Comparison of ENCODE assay signal across 19 cellular contexts in the genomic region with DNA sequence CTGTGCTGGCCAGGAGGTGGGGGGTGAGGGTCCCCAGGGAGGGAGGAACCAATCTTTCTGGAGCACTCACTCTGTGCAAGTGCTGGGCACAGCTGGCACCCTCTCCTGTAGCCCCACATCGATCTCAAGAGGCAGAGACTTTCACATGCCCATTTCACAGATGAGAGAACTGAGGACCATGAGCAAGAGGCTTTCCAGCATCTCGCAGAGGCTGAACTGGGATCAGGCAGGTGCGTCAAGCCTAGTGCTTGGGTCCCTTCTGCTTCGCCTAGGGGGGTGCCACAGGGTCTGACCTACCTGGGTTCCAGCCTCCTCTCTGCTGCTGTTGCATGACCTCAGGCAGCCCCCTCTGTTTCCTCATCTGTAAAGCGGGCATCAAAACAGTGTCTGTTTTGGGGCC. TPM values are rescaled to one million over a fixed set of nuclear protein-coding genes. Genes with fewer than 3 reads are reported as not detected.
A peak's percentile ranks its signal among the peaks of the same experiment; 100 is the strongest.
DNase-seq lines count a peak whose midpoint lies in the region; ATAC-seq, FAIRE-seq and TF ChIP-seq lines count a peak whose summit lies in the region.
"Had no signal": no experiment of that assay in that cellular context is flagged by ENCODE, and none has a peak within 500 bp of the region (broad histone marks: within the 10 kb centered on the region; RNA-seq: fewer than 3 reads in every experiment).

No MANE protein-coding gene starts in this region.

- dilution Hi-C loops in IMR-90 (cut with HindIII; ENCODE audit: low sequenced_read_pairs, unreplicated experiment), result no loop called here

- H2AK5ac ChIP-seq in IMR-90 (ENCODE audit: low read depth, low read length) (peak overlapping the region; percentile 86; the same call in 1 of the 2 replicates), H1 (ENCODE audit: low read depth, low read length) (no peak overlapping the region; the same call in 1 of the 2 replicates), neuronal stem cell (ENCODE audit: low read depth, low read length) (no peak overlapping the region)

- H3K23ac ChIP-seq in IMR-90 (ENCODE audit: low read depth, low read length), result no peak overlapping the region
- H3K23ac ChIP-seq in H1 (ENCODE audit: insufficient read length), result no peak overlapping the region
- no peak overlapping the region for H3K23ac ChIP-seq in neuronal stem cell (ENCODE audit: low read depth, low read length, poor library complexity)

- no peak overlapping the region for H3K56ac ChIP-seq in IMR-90 (ENCODE audit: extremely low read depth, insufficient read depth, low read length)
- H3K56ac ChIP-seq in H1 (replicated peaks; ENCODE audit: insufficient read length, low read depth, low read length), result no peak overlapping the region

- 90% methylated on average over 4 of the region's 5 CpGs; no CpG with 5 or more reads in 1 of the 2 experiments for WGBS in IMR-90 (ENCODE audit: extremely low coverage in 2 of 2, insufficient read length in 1 of 2), 2 experiments
- WGBS in H1 (ENCODE audit: extremely low coverage in 1 of 2, insufficient coverage in 1 of 2, insufficient read length in 1 of 2, insufficient replicate concordance in 2 of 2, low coverage in 1 of 2, low lambda C conversion rate in 2 of 2, missing lambda C conversion rate in 1 of 2), 2 experiments, result 92% methylated on average over 5 of the region's 5 CpGs; no CpG with 5 or more reads in 1 of the 2 experiments
- no CpG with 5 or more reads among the region's 5 CpGs for WGBS in neuronal stem cell (ENCODE audit: extremely low coverage in 2 of 2, insufficient read length in 2 of 2, insufficient replicate concordance in 1 of 2), 2 donors
- WGBS in upper lobe of left lung, 2 donors, result 87 to 100% methylated on average over 5 of the region's 5 CpGs

- no peak overlapping the region for H3K9ac ChIP-seq in IMR-90 (ENCODE audit: low read depth, low read length)
- H3K9ac ChIP-seq in H1 (replicated peaks in 1 of 4; ENCODE audit: extremely low read depth in 1 of 4, low read depth in 3 of 4, low read length in 3 of 4), result no peak overlapping the region
- H3K9ac ChIP-seq in neuronal stem cell (ENCODE audit: low read depth, low read length, poor library complexity), result no peak overlapping the region

- FAIRE-seq in H1 (lab: Jason Lieb, UNC), result no peak
- FAIRE-seq in frontal cortex (lab: Jason Lieb, UNC), result no peak
- FAIRE-seq: A204.1 had no signal

- no peaks in the 10 kb centered on the region for H3K79me2 ChIP-seq in H1 (ENCODE audit: control insufficient read depth in 1 of 2, insufficient read depth in 2 of 2, low read length in 2 of 2)

- H4K8ac ChIP-seq in IMR-90 (ENCODE audit: low read depth in 2 of 2, low read length in 2 of 2) (peak overlapping the region in 1 of 2 experiments; percentile 32; a peak in 2 of 4 replicates), H1 (ENCODE audit: extremely low read depth, insufficient read depth, low read length) (no peak overlapping the region), neuronal stem cell (ENCODE audit: low read depth, low read length) (no peak overlapping the region)

- no peak overlapping the region for H2AFZ ChIP-seq in IMR-90 (replicated peaks; ENCODE audit: low read length, poor library complexity)
- no peak overlapping the region for H2AFZ ChIP-seq in H1 (ENCODE audit: low read length)
- H2AFZ ChIP-seq in neuronal stem cell (ENCODE audit: low read length), result no peak overlapping the region

- no peak for ATAC-seq in IMR-90 (ENCODE audit: low read depth)
- no peak for ATAC-seq in upper lobe of left lung (ENCODE audit: low FRiP score in 2 of 2)
- ATAC-seq in GM21786 (IDR thresholded peaks at IDR 0.05; ENCODE audit: unreplicated experiment), result no peak
- ATAC-seq: CD8-positive, alpha-beta T cell had no signal

- no peak overlapping the region for H3K4me2 ChIP-seq in IMR-90 (ENCODE audit: low read depth, low read length)
- H3K4me2 ChIP-seq in H1 (ENCODE audit: insufficient read depth in 1 of 2, low read depth in 2 of 2, low read length in 2 of 2), result no peak overlapping the region
- H3K4me2 ChIP-seq in neuronal stem cell (ENCODE audit: insufficient read depth, low read length, poor library complexity, severe bottlenecking), result no peak overlapping the region

- no peak for TF ChIP-seq CTCF in IMR-90 (conservative IDR thresholded peaks at IDR 0.05; ENCODE audit: low read depth, low read length)
- no peak for TF ChIP-seq CTCF in H1 (IDR thresholded peaks at IDR 0.05; ENCODE audit: control extremely low read depth in 1 of 3, insufficient read depth in 1 of 3, low read depth in 1 of 3, low read length in 3 of 3)
- no peak for TF ChIP-seq CTCF in upper lobe of left lung (IDR thresholded peaks at IDR 0.05)

- H3K9me3 ChIP-seq in IMR-90 (ENCODE audit: control insufficient read depth, insufficient read depth, low read length) (no peaks in the 10 kb centered on the region), H1 (ENCODE audit: insufficient read depth in 2 of 2, low read depth in 1 of 2, low read length in 1 of 2) (no peaks in the 10 kb centered on the region), neuronal stem cell (replicated peaks in 1 of 2; ENCODE audit: control insufficient read depth in 2 of 2, insufficient read depth in 1 of 2, low read depth in 1 of 2, low read length in 2 of 2) (no peaks in the 10 kb centered on the region), upper lobe of left lung (no peaks in the 10 kb centered on the region)
- H3K9me3 ChIP-seq: HAP-1 had no signal

- H3K79me1 ChIP-seq in IMR-90 (ENCODE audit: low read depth in 1 of 2, low read length in 2 of 2), result peaks cover 9 to 23% of the 10 kb centered on the region in 2 experiments; a peak in 3 of 4 replicates
- H3K79me1 ChIP-seq in H1 (ENCODE audit: low read depth, low read length), result no peaks in the 10 kb centered on the region
- no peaks in the 10 kb centered on the region for H3K79me1 ChIP-seq in neuronal stem cell (ENCODE audit: low read depth, low read length)

- H2AK9ac ChIP-seq in IMR-90 (replicated peaks; ENCODE audit: low read depth, low read length, poor library complexity), result no peak overlapping the region

- TF ChIP-seq POLR2A in IMR-90 (IDR thresholded peaks at IDR 0.05; ENCODE audit: low read depth, low read length) (no peak), H1 (IDR thresholded peaks at IDR 0.05; ENCODE audit: control extremely low read depth in 1 of 2, low read depth in 2 of 2, low read length in 2 of 2) (no peak), upper lobe of left lung (IDR thresholded peaks at IDR 0.05) (no peak)

- H4K91ac ChIP-seq in IMR-90 (ENCODE audit: insufficient read depth, low read depth, low read length) (peak overlapping the region; percentile 51), H1 (replicated peaks; ENCODE audit: insufficient read length, low read length) (no peak overlapping the region), neuronal stem cell (ENCODE audit: low read depth, low read length, poor library complexity) (no peak overlapping the region)

- CTCF ChIA-PET in IMR-90 (lab: Yijun Ruan, JAX), result no interaction called here
- CTCF ChIA-PET in H1 (lab: Charles Lee; ENCODE audit: partially characterized antibody), result interaction anchor here (1.3 to 2.5 kb wide), 2 partner anchors 17 to 191 kb away, joined by 3 to 8 read pairs; no protein-coding TSS in a partner anchor

- no peaks in the 10 kb centered on the region for H3K27me3 ChIP-seq in IMR-90 (ENCODE audit: control insufficient read depth, insufficient read depth, low read length)
- no peaks in the 10 kb centered on the region; a peak in 2 of 7 replicates for H3K27me3 ChIP-seq in H1 (replicated peaks in 1 of 4; ENCODE audit: control insufficient read depth in 3 of 4, extremely low read depth in 1 of 4, insufficient read depth in 3 of 4, low read length in 3 of 4)
- H3K27me3 ChIP-seq in neuronal stem cell (ENCODE audit: control insufficient read depth in 3 of 3, insufficient read depth in 3 of 3, low read depth in 1 of 3, low read length in 3 of 3), result peaks cover 0 to 52% (median 0%) of the 10 kb centered on the region in 3 experiments
- H3K27me3 ChIP-seq in upper lobe of left lung, result no peaks in the 10 kb centered on the region

- DNase-seq in IMR-90 (no peak), H1 (ENCODE audit: low read depth in 1 of 2, low spot score in 2 of 2) (no peak), neuronal stem cell (ENCODE audit: low spot score) (no peak), HuH-7 (ENCODE audit: low spot score) (no peak), upper lobe of left lung (no peak), frontal cortex (ENCODE audit: low spot score in 2 of 2) (no peak)
- DNase-seq: AML-193; Calu3; CD8-positive, alpha-beta T cell; DMS79 treated with DMSO at 0.1 percent for 48 hours; GF-D8; KG1 had no signal

- H2BK12ac ChIP-seq in H1 (ENCODE audit: low read depth, low read length) (no peak overlapping the region), neuronal stem cell (ENCODE audit: low read length) (no peak overlapping the region)

- intact Hi-C loops in IMR-90 (cut with micrococcal nuclease), result loop anchor here (10.0 kb wide), 1 partner anchor 321 kb away; a partner anchor contains a TSS

- POLR2A ChIA-PET in IMR-90 (lab: Charles Lee; ENCODE audit: unreplicated experiment) (no interaction called here), H1 (lab: Charles Lee; ENCODE audit: partially characterized antibody) (no interaction called here)

- no peak for TF ChIP-seq RAD21 in IMR-90 (IDR thresholded peaks at IDR 0.05; ENCODE audit: low read length)
- TF ChIP-seq RAD21 in H1 (IDR thresholded peaks at IDR 0.05 in 1 of 2, conservative IDR thresholded peaks at IDR 0.05 in 1 of 2; ENCODE audit: low read depth in 2 of 2, low read length in 2 of 2), result no peak

- H2BK120ac ChIP-seq in IMR-90 (ENCODE audit: low read depth, low read length) (peak overlapping the region; percentile 52), H1 (replicated peaks; ENCODE audit: low read depth, low read length) (no peak overlapping the region), neuronal stem cell (ENCODE audit: low read depth, low read length) (no peak overlapping the region)

- H2BK15ac ChIP-seq in IMR-90 (ENCODE audit: low read depth, low read length) (0 out of 3 replicates have a peak overlapping the region, but pooled peaks have one; percentile 40), H1 (ENCODE audit: low read length) (no peak overlapping the region), neuronal stem cell (ENCODE audit: low read length) (peak overlapping the region; percentile 32)

- peaks cover 12% of the 10 kb centered on the region for H3K9me1 ChIP-seq in IMR-90 (ENCODE audit: insufficient read depth, low read length)

- in situ Hi-C loops in IMR-90 (cut with MboI; ENCODE audit: low sequenced_read_pairs), result loop anchor here (25.0 kb wide), 2 partner anchors 344 to 419 kb away; a partner anchor contains a TSS

- H3K4me1 ChIP-seq in IMR-90 (ENCODE audit: control insufficient read depth, insufficient read depth, low read length) (peaks cover 35% of the 10 kb centered on the region), H1 (replicated peaks in 1 of 4; ENCODE audit: control insufficient read depth in 3 of 4, insufficient read depth in 4 of 4, low read length in 3 of 4) (peaks cover 2 to 24% (median 14%) of the 10 kb centered on the region in 4 experiments), neuronal stem cell (ENCODE audit: control insufficient read depth in 2 of 2, insufficient read depth in 1 of 2, low read depth in 1 of 2, low read length in 2 of 2) (peaks cover 6 to 23% of the 10 kb centered on the region in 2 donors), upper lobe of left lung (peaks cover 9 to 38% (median 21%) of the 10 kb centered on the region in 4 donors)
- H3K4me1 ChIP-seq: HAP-1 had no signal

- H4K20me1 ChIP-seq in IMR-90 (ENCODE audit: insufficient read depth, low read length) (no peaks in the 10 kb centered on the region), H1 (replicated peaks in 1 of 2; ENCODE audit: control insufficient read depth in 1 of 2, insufficient read depth in 2 of 2, low read length in 2 of 2) (no peaks in the 10 kb centered on the region)

- H4K5ac ChIP-seq in IMR-90 (ENCODE audit: low read depth, low read length), result no peak overlapping the region
- H4K5ac ChIP-seq in H1 (ENCODE audit: insufficient read length, low read depth, low read length), result no peak overlapping the region

- H3K27ac ChIP-seq in IMR-90 (ENCODE audit: insufficient read depth, low read length) (no peak overlapping the region), H1 (ENCODE audit: low read depth, low read length) (no peak overlapping the region), neuronal stem cell (replicated peaks; ENCODE audit: low read length) (no peak overlapping the region), upper lobe of left lung (peak overlapping the region in 1 of 4 donors; percentile 79)

- H3K14ac ChIP-seq in IMR-90 (replicated peaks; ENCODE audit: low read depth, low read length), result no peak overlapping the region
- H3K14ac ChIP-seq in H1 (ENCODE audit: insufficient read length), result no peak overlapping the region
- no peak overlapping the region for H3K14ac ChIP-seq in neuronal stem cell (ENCODE audit: low read length)

- H2BK5ac ChIP-seq in IMR-90 (ENCODE audit: low read depth, low read length, poor library complexity, severe bottlenecking) (no peak overlapping the region), H1 (ENCODE audit: low read depth, low read length) (no peak overlapping the region), neuronal stem cell (ENCODE audit: low read length) (no peak overlapping the region)

- H3K36me3 ChIP-seq in IMR-90 (ENCODE audit: control insufficient read depth, insufficient read depth, low read length) (peaks cover 5% of the 10 kb centered on the region), H1 (ENCODE audit: control insufficient read depth in 2 of 4, insufficient read depth in 4 of 4, low read length in 3 of 4) (no peaks in the 10 kb centered on the region), neuronal stem cell (replicated peaks in 1 of 2; ENCODE audit: control insufficient read depth in 2 of 2, insufficient read depth in 2 of 2, low read length in 2 of 2) (no peaks in the 10 kb centered on the region), upper lobe of left lung (no peaks in the 10 kb centered on the region)
- H3K36me3 ChIP-seq: HAP-1 had no signal

- peak overlapping the region; percentile 59 for H3K4ac ChIP-seq in IMR-90 (ENCODE audit: low read depth, low read length)
- H3K4ac ChIP-seq in H1 (replicated peaks; ENCODE audit: insufficient read length, low read depth, low read length), result no peak overlapping the region
- H3K4ac ChIP-seq in neuronal stem cell (ENCODE audit: low read length), result no peak overlapping the region

- H3K23me2 ChIP-seq in H1 (ENCODE audit: low read depth, low read length), result no peaks in the 10 kb centered on the region

- H2BK20ac ChIP-seq in IMR-90 (ENCODE audit: low read depth, low read length) (peak overlapping the region; percentile 48), H1 (ENCODE audit: low read length) (peak overlapping the region; percentile 6)

- TF ChIP-seq EP300 in H1 (IDR thresholded peaks at IDR 0.05; ENCODE audit: borderline replicate concordance in 1 of 2, low read depth in 2 of 2, low read length in 2 of 2) (no peak), upper lobe of left lung (IDR thresholded peaks at IDR 0.05) (no peak)

- no peak overlapping the region for H3K4me3 ChIP-seq in IMR-90 (ENCODE audit: insufficient read depth, low read depth, low read length)
- H3K4me3 ChIP-seq in H1 (ENCODE audit: extremely low read depth in 1 of 4, insufficient read depth in 2 of 4, low read depth in 3 of 4, low read length in 4 of 4), result no peak overlapping the region
- H3K4me3 ChIP-seq in neuronal stem cell (ENCODE audit: low read length in 2 of 2), result no peak overlapping the region
- H3K4me3 ChIP-seq in upper lobe of left lung, result no peak overlapping the region
- H3K4me3 ChIP-seq: HAP-1 had no signal

- BruUV-seq in IMR-90 (replicated peaks; lab: Mats Ljungman, UMichigan), result no TSS peak

- H3K18ac ChIP-seq in IMR-90 (ENCODE audit: low read depth, low read length), result no peak overlapping the region; the same call in 1 of the 2 replicates
- H3K18ac ChIP-seq in H1 (ENCODE audit: extremely low read depth, low read length), result no peak overlapping the region
- no peak overlapping the region for H3K18ac ChIP-seq in neuronal stem cell (ENCODE audit: low read length)

RNA-seq across cellular contexts. Expression of a gene that starts 1.3 kb away (rescaled TPM):
- 4.7 and 5.0 TPM in 2 replicates for total RNA-seq in IMR-90 (2012; rRNA removed)
- polyA plus RNA-seq in IMR-90 (2012; rRNA removed), result 6.8 and 7.0 TPM in 2 replicates
- 3.9 and 5.8 TPM in 2 replicates for polyA plus RNA-seq in IMR-90 (2012; cell fraction: cytosol; rRNA removed)
- 4.6 and 4.9 TPM in 2 replicates for polyA plus RNA-seq in IMR-90 (2012; cell fraction: nucleus; rRNA removed; ENCODE audit: low replicate concordance)
- 1.1 and 1.6 TPM in 2 replicates for total RNA-seq in H1 (2021; fragmentation: NEBNext Ultra II Directional; extraction: Animal tissue kit (Norgen Biotek cat#: 25700))
- 0.52 and 0.70 TPM in 2 replicates for polyA plus RNA-seq in H1 (2011; rRNA removed)
- 0.61 TPM for polyA plus RNA-seq in H1 (2011; cell fraction: cytosol; rRNA removed)
- polyA plus RNA-seq in H1 (2011; cell fraction: nucleus; rRNA removed), result 0.64 TPM
- 0.36 to 1.2 TPM (median 0.46 TPM) in 4 replicates for polyA plus RNA-seq in H1 (2012, experiment 1 of 2)
- polyA plus RNA-seq in H1 (2012, experiment 2 of 2), result 0.22 TPM
- polyA plus RNA-seq in H1 (2013, experiment 1 of 2), result 0.71 TPM
- 0.99 TPM for polyA plus RNA-seq in H1 (2013, experiment 2 of 2)
- not detected in 2 replicates for polyA minus RNA-seq in H1 (2011; rRNA and poly(A)+ RNA removed)
- not detected for polyA minus RNA-seq in H1 (2011; cell fraction: cytosol; rRNA and poly(A)+ RNA removed)
- polyA minus RNA-seq in H1 (2011; cell fraction: nucleus; rRNA and poly(A)+ RNA removed), result not detected
- polyA plus RNA-seq in neuronal stem cell (2013, experiment 1 of 2), result 0.13 TPM
- polyA plus RNA-seq in neuronal stem cell (2013, experiment 2 of 2), result 0.14 TPM
- 10 to 100 TPM in 3 of 6 donors, 1 to 10 TPM in 3; 3.5 to 63.0 (median 10.2) TPM for total RNA-seq in upper lobe of left lung
- total RNA-seq in frontal cortex, result 0.82 TPM
- total RNA-seq: Calu3; CD8-positive, alpha-beta T cell; H4; HT-29 had no signal
- polyA plus RNA-seq: IgD-negative memory B cell had no signal

RNA-seq across cellular contexts. Expression of a gene that starts 53.6 kb away (rescaled TPM):
- not detected in 2 replicates for total RNA-seq in IMR-90 (2012; rRNA removed)
- polyA plus RNA-seq in IMR-90 (2012; rRNA removed), result not detected in 2 replicates
- not detected in 2 replicates for polyA plus RNA-seq in IMR-90 (2012; cell fraction: cytosol; rRNA removed)
- not detected in 2 replicates for polyA plus RNA-seq in IMR-90 (2012; cell fraction: nucleus; rRNA removed; ENCODE audit: low replicate concordance)
- not detected in 2 replicates for total RNA-seq in H1 (2021; fragmentation: NEBNext Ultra II Directional; extraction: Animal tissue kit (Norgen Biotek cat#: 25700))
- not detected in 2 replicates for polyA plus RNA-seq in H1 (2011; rRNA removed)
- polyA plus RNA-seq in H1 (2011; cell fraction: cytosol; rRNA removed), result not detected
- polyA plus RNA-seq in H1 (2011; cell fraction: nucleus; rRNA removed), result not detected
- polyA plus RNA-seq in H1 (2012, experiment 1 of 2), result not detected in 4 replicates
- not detected for polyA plus RNA-seq in H1 (2012, experiment 2 of 2)
- not detected for polyA plus RNA-seq in H1 (2013, experiment 1 of 2)
- polyA plus RNA-seq in H1 (2013, experiment 2 of 2), result not detected
- 0.02 TPM in 1 of 2 replicates, not detected in the other for polyA minus RNA-seq in H1 (2011; rRNA and poly(A)+ RNA removed)
- not detected for polyA minus RNA-seq in H1 (2011; cell fraction: cytosol; rRNA and poly(A)+ RNA removed)
- not detected for polyA minus RNA-seq in H1 (2011; cell fraction: nucleus; rRNA and poly(A)+ RNA removed)
- not detected for polyA plus RNA-seq in neuronal stem cell (2013, experiment 1 of 2)
- not detected for polyA plus RNA-seq in neuronal stem cell (2013, experiment 2 of 2)
- not detected for total RNA-seq in upper lobe of left lung
- total RNA-seq in frontal cortex, result not detected
- total RNA-seq: Calu3; CD8-positive, alpha-beta T cell; H4; HT-29 had no signal
- polyA plus RNA-seq: BJ, IgD-negative memory B cell had no signal
